Comparison of ENCODE assay signal across 13 cellular contexts in the genomic region with DNA sequence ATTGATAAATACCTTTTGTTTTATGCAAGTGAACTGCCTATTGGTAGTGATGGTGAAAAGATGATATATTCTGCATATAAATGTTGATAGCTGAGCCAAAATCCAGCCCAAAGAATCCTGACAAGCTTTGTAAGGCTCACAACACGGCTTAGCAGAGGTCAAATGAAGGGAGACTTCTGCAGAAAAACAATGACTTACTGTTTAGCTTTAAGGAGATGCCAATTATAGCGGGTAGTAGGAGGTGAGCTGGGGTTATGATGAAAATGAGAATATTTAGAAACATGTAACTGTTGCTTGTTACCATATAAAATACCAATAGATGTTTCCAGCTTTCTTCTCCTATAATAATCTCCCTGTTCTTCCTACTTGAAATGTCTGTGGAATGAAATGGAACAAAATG.
A peak's percentile ranks its signal among the peaks of the same experiment; 100 is the strongest.
DNase-seq lines count a peak whose midpoint lies in the region; ATAC-seq and TF ChIP-seq lines count a peak whose summit lies in the region.
"Had no signal": no experiment of that assay in that cellular context is flagged by ENCODE, and none has a peak within 500 bp of the region (broad histone marks: within the 10 kb centered on the region; RNA-seq: fewer than 3 reads in every experiment).

No MANE protein-coding gene starts in this region.

- no peaks in the 10 kb centered on the region for H3K27me3 Mint-ChIP-seq in endodermal cell (ENCODE audit: insufficient read depth)

- in situ Hi-C loops in SK-MEL-5 (cut with HindIII; ENCODE audit: low pct_unique_long_range_greater_than_20kb, low sequenced_read_pairs), result no loop called here

- H3K36me3 ChIP-seq in endodermal cell (ENCODE audit: control insufficient read depth, insufficient read depth, low read length) (no peaks in the 10 kb centered on the region), muscle layer of duodenum (ENCODE audit: control insufficient read depth in 1 of 2, insufficient read depth in 2 of 2, low read length in 2 of 2) (no peaks in the 10 kb centered on the region), testis (ENCODE audit: low read depth, missing control alignments) (no peaks in the 10 kb centered on the region)
- H3K36me3 ChIP-seq: HAP-1 had no signal

- H3K27me3 ChIP-seq in endodermal cell (ENCODE audit: control insufficient read depth, insufficient read depth, low read length, poor library complexity, severe bottlenecking) (no peaks in the 10 kb centered on the region), muscle layer of duodenum (ENCODE audit: low read depth, low read length) (no peaks in the 10 kb centered on the region), testis (no peaks in the 10 kb centered on the region)

- DNase-seq in SK-MEL-5 (ENCODE audit: low read depth, low spot score) (peak; percentile 54), endodermal cell (no peak), testis (no peak), D341Med (ENCODE audit: low spot score) (no peak), DMS153 (lab: John Stamatoyannopoulos, UW) (no peak)
- DNase-seq: activated CD8-positive, alpha-beta memory T cell treated with anti-CD3 and anti-CD28 coated beads, Interleukin-2, amount 50 U/mL, for 48 hours; amniotic stem cell; erythroblast; NCI-H345 had no signal

- H3K27ac ChIP-seq in endodermal cell (ENCODE audit: low read depth, low read length) (peak overlapping the region; percentile 89), muscle layer of duodenum (ENCODE audit: low read length) (peak overlapping the region; percentile 66), testis (peak overlapping the region; percentile 81 to 89)

- no peak overlapping the region for H3K27ac Mint-ChIP-seq in endodermal cell

- H3K4me3 ChIP-seq in endodermal cell (ENCODE audit: low read length) (peak overlapping the region; percentile 74), muscle layer of duodenum (ENCODE audit: low read depth in 1 of 2, low read length in 2 of 2) (peak overlapping the region; percentile 9 to 39), testis (no peak overlapping the region)
- H3K4me3 ChIP-seq: HAP-1 had no signal

- no peaks in the 10 kb centered on the region for H3K9me3 Mint-ChIP-seq in endodermal cell

- no peak for TF ChIP-seq POLR2A in testis (IDR thresholded peaks at IDR 0.05)

- ATAC-seq in HG03280 (IDR thresholded peaks at IDR 0.05; ENCODE audit: unreplicated experiment) (no peak), GM19395 (IDR thresholded peaks at IDR 0.05; ENCODE audit: unreplicated experiment) (no peak)

- peak overlapping the region; percentile 73 for H3K9ac ChIP-seq in endodermal cell (ENCODE audit: extremely low read depth, low read length, poor library complexity, severe bottlenecking)

- no peaks in the 10 kb centered on the region for H3K9me3 ChIP-seq in endodermal cell (ENCODE audit: control insufficient read depth, low read length)
- no peaks in the 10 kb centered on the region for H3K9me3 ChIP-seq in muscle layer of duodenum (ENCODE audit: control insufficient read depth in 1 of 2, low read length in 2 of 2)
- no peaks in the 10 kb centered on the region for H3K9me3 ChIP-seq in testis
- H3K9me3 ChIP-seq: HAP-1 had no signal

- 20 to 23% methylated on average over 1 to 2 of the region's 2 CpGs for WGBS in endodermal cell (ENCODE audit: insufficient coverage in 1 of 2, insufficient read length in 1 of 2), 2 experiments
- 26 to 37% methylated on average over 2 of the region's 2 CpGs for WGBS in testis, 2 donors

- intact Hi-C loops in testis (cut with DNase I; ENCODE audit: low total_unique reads), result no loop called here

- TF ChIP-seq CTCF in endodermal cell (conservative IDR thresholded peaks at IDR 0.05) (no peak), testis (IDR thresholded peaks at IDR 0.05) (no peak)

- H3K36me3 Mint-ChIP-seq in endodermal cell (ENCODE audit: low read depth), result no peaks in the 10 kb centered on the region

- H3K4me1 ChIP-seq in endodermal cell (ENCODE audit: control insufficient read depth, insufficient read depth, low read length), result peaks cover 60% of the 10 kb centered on the region
- peaks cover 58 to 70% of the 10 kb centered on the region in 2 donors for H3K4me1 ChIP-seq in muscle layer of duodenum (ENCODE audit: control insufficient read depth in 1 of 2, insufficient read depth in 2 of 2, low read length in 2 of 2)
- H3K4me1 ChIP-seq in testis, result peaks cover 89% of the 10 kb centered on the region

- no peak overlapping the region for H3K4me3 Mint-ChIP-seq in endodermal cell

- H3K4me1 Mint-ChIP-seq in endodermal cell, result peaks cover 51% of the 10 kb centered on the region

Comparison
In these comparisons a context has a peak if more than half of its experiments do, and no peak if none do; other contexts are left out.
1. H3K4me3 ChIP-seq: peak in endodermal cell (single experiment) and muscle layer of duodenum (2 of 2); none in testis (0 of 2).
2. Peak in every context shown above with its lines, with median percentiles within 50 percentile points of each other: H3K27ac ChIP-seq.